Comparison of ENCODE assay signal across 23 cellular contexts in genomic region chr2:197327073-197327775, GRCh38. TPM values are rescaled to one million over a fixed set of nuclear protein-coding genes. Genes with fewer than 3 reads are reported as not detected.
DNase-seq lines count a peak whose midpoint lies in the region; ATAC-seq, FAIRE-seq and TF ChIP-seq lines count a peak whose summit lies in the region.
"Had no signal": no experiment of that assay in that cellular context is flagged by ENCODE, and none has a peak within 500 bp of the region (broad histone marks: within the 10 kb centered on the region; RNA-seq: fewer than 3 reads in every experiment).

No MANE protein-coding gene starts in this region.

- H3K4me1 Mint-ChIP-seq in activated CD4-positive, alpha-beta T cell treated with anti-CD3 and anti-CD28 coated beads, Interleukin-2, amount 10 ng/mL, durations not matched to agents 24 days and 14 days, result peaks cover 56% of the 10 kb centered on the region
- peaks cover 64% of the 10 kb centered on the region for H3K4me1 Mint-ChIP-seq in activated CD8-positive, alpha-beta T cell treated with anti-CD3 and anti-CD28 coated beads for 36 hours (ENCODE audit: low read depth)
- peaks cover 13% of the 10 kb centered on the region for H3K4me1 Mint-ChIP-seq in nephron

- peaks cover 15% of the 10 kb centered on the region for H3K36me3 Mint-ChIP-seq in activated CD4-positive, alpha-beta T cell treated with anti-CD3 and anti-CD28 coated beads, Interleukin-2, amount 10 ng/mL, durations not matched to agents 24 days and 14 days (ENCODE audit: low read depth)
- H3K36me3 Mint-ChIP-seq in activated CD8-positive, alpha-beta T cell treated with anti-CD3 and anti-CD28 coated beads for 36 hours (ENCODE audit: low read depth), result peaks cover 14% of the 10 kb centered on the region
- no peaks in the 10 kb centered on the region for H3K36me3 Mint-ChIP-seq in nephron (ENCODE audit: low read depth)

- H3K27me3 Mint-ChIP-seq in activated CD4-positive, alpha-beta T cell treated with anti-CD3 and anti-CD28 coated beads, Interleukin-2, amount 10 ng/mL, durations not matched to agents 24 days and 14 days, result no peaks in the 10 kb centered on the region
- no peaks in the 10 kb centered on the region for H3K27me3 Mint-ChIP-seq in activated CD8-positive, alpha-beta T cell treated with anti-CD3 and anti-CD28 coated beads for 36 hours
- H3K27me3 Mint-ChIP-seq in nephron (ENCODE audit: low read depth), result peaks cover 5% of the 10 kb centered on the region

- intact Hi-C loops in activated CD4-positive, alpha-beta T cell treated with anti-CD3 and anti-CD28 coated beads, Interleukin-2, amount 10 ng/mL, durations not matched to agents 24 days and 14 days (cut with micrococcal nuclease), result loop anchor here (1.0 to 5.0 kb wide), 5 partner anchors 12 to 190 kb away; no protein-coding TSS in a partner anchor
- intact Hi-C loops in activated CD8-positive, alpha-beta T cell treated with anti-CD3 and anti-CD28 coated beads for 36 hours (cut with micrococcal nuclease), result loop anchor here (2.0 to 5.0 kb wide), 2 partner anchors 16 to 35 kb away; partner anchors contain the start of gene ANKRD44

- H3K9me3 Mint-ChIP-seq in activated CD4-positive, alpha-beta T cell treated with anti-CD3 and anti-CD28 coated beads, Interleukin-2, amount 10 ng/mL, durations not matched to agents 24 days and 14 days, result peaks cover 9% of the 10 kb centered on the region
- H3K9me3 Mint-ChIP-seq in activated CD8-positive, alpha-beta T cell treated with anti-CD3 and anti-CD28 coated beads for 36 hours, result peaks cover 10% of the 10 kb centered on the region
- no peaks in the 10 kb centered on the region for H3K9me3 Mint-ChIP-seq in nephron

- TF ChIP-seq CTCF in activated CD8-positive, alpha-beta T cell treated with anti-CD3 and anti-CD28 coated beads for 36 hours (IDR thresholded peaks at IDR 0.05), result no peak
- no peak for TF ChIP-seq CTCF in nephron (IDR thresholded peaks at IDR 0.05; ENCODE audit: unreplicated experiment in 3 of 3)

- peak overlapping the region; percentile 97 for H3K27ac Mint-ChIP-seq in activated CD4-positive, alpha-beta T cell treated with anti-CD3 and anti-CD28 coated beads, Interleukin-2, amount 10 ng/mL, durations not matched to agents 24 days and 14 days
- H3K27ac Mint-ChIP-seq in activated CD8-positive, alpha-beta T cell treated with anti-CD3 and anti-CD28 coated beads for 36 hours, result peak overlapping the region; percentile 98
- peak overlapping the region; percentile 36 to 67 (median 53) for H3K27ac Mint-ChIP-seq in nephron
- H3K27ac Mint-ChIP-seq: dendritic cell treated with granulocyte-macrophage colony-stimulating factor and Interleukin-4, amounts not matched to agents 40 ng/mL and 50 ng/mL, for 4 days had no signal

- ATAC-seq in activated CD8-positive, alpha-beta T cell treated with anti-CD3 and anti-CD28 coated beads for 36 hours, result peak; percentile 4
- ATAC-seq in GM19452 (IDR thresholded peaks at IDR 0.05; ENCODE audit: unreplicated experiment), result no peak
- ATAC-seq: gastrocnemius medialis, left colon had no signal

- FAIRE-seq in GM18507 (lab: Jason Lieb, UNC), result peak; percentile 42
- FAIRE-seq: TTC549, urothelium cell line had no signal

- CTCF ChIA-PET in activated CD8-positive, alpha-beta T cell treated with anti-CD3 and anti-CD28 coated beads for 36 hours (lab: Charles Lee), result interaction anchor here (0.7 to 4.0 kb wide), 18 partner anchors 10 to 214 kb away, joined by 3 to 20 read pairs (median 4); no protein-coding TSS in a partner anchor

- DNase-seq in activated CD4-positive, alpha-beta T cell treated with anti-CD3 and anti-CD28 coated beads, Interleukin-2, amount 10 ng/mL, durations not matched to agents 24 days and 14 days, result no peak
- no peak for DNase-seq in activated CD4-positive, alpha-beta T cell treated with anti-CD3 and anti-CD28 coated beads, Interleukin-2, amount 50 U/mL, for 1 hour
- DNase-seq in GM18507 (ENCODE audit: extremely low spot score, insufficient read length, low read depth) (no peak), cerebellum (ENCODE audit: low spot score) (no peak), kidney glomerular epithelial cell (lab: John Stamatoyannopoulos, UW) (no peak)
- DNase-seq in activated CD8-positive, alpha-beta T cell treated with anti-CD3 and anti-CD28 coated beads for 36 hours, result no peak
- DNase-seq: ACHN; activated CD4-positive, alpha-beta T cell treated with anti-CD3 and anti-CD28 coated beads, Interleukin-2, amount 50 U/mL, for 48 hours; brain microvascular endothelial cell; EL; gastrocnemius medialis; left colon; MG63; midbrain; NCI-H1930; OCI-M1; SHP77 treated with DMSO at 0.1 percent for 48 hours; stimulated activated CD4-positive, alpha-beta T cell treated with anti-CD3 and anti-CD28 coated beads, Interleukin-15, amount 100 ng/mL, for 24 hours had no signal

- POLR2A ChIA-PET in activated CD8-positive, alpha-beta T cell treated with anti-CD3 and anti-CD28 coated beads for 36 hours (lab: Charles Lee), result interaction anchor here (1.0 to 2.3 kb wide), 9 partner anchors 10 to 60 kb away, joined by 3 to 11 read pairs (median 4); partner anchors contain the start of gene ANKRD44

- H3K4me3 Mint-ChIP-seq in activated CD4-positive, alpha-beta T cell treated with anti-CD3 and anti-CD28 coated beads, Interleukin-2, amount 10 ng/mL, durations not matched to agents 24 days and 14 days, result peak overlapping the region; percentile 48
- peak overlapping the region; percentile 29 for H3K4me3 Mint-ChIP-seq in activated CD8-positive, alpha-beta T cell treated with anti-CD3 and anti-CD28 coated beads for 36 hours
- no peak overlapping the region for H3K4me3 Mint-ChIP-seq in nephron
- H3K4me3 Mint-ChIP-seq: dendritic cell treated with granulocyte-macrophage colony-stimulating factor and Interleukin-4, amounts not matched to agents 40 ng/mL and 50 ng/mL, for 4 days had no signal

RNA-seq across cellular contexts. Expression of gene ANKRD44, which starts 16.6 kb away (rescaled TPM):
- 130 and 147 TPM in 2 replicates for total RNA-seq in activated CD4-positive, alpha-beta T cell treated with anti-CD3 and anti-CD28 coated beads, Interleukin-2, amount 10 ng/mL, durations not matched to agents 24 days and 14 days
- total RNA-seq in activated CD8-positive, alpha-beta T cell treated with anti-CD3 and anti-CD28 coated beads for 36 hours, result 100 to 1,000 TPM; 131 to 132 TPM
- 84.9 TPM for total RNA-seq in cerebellum

Comparison
In these comparisons a context has a peak if more than half of its experiments do, and no peak if none do; other contexts are left out.
1. H3K4me3 Mint-ChIP-seq: peak in activated CD4-positive, alpha-beta T cell treated with anti-CD3 and anti-CD28 coated beads, Interleukin-2, amount 10 ng/mL, durations not matched to agents 24 days and 14 days (single experiment) and activated CD8-positive, alpha-beta T cell treated with anti-CD3 and anti-CD28 coated beads for 36 hours (single experiment); none in nephron (0 of 3).
2. Peak in every context shown above with its lines, with median percentiles within 50 percentile points of each other: H3K27ac Mint-ChIP-seq.